ENCODE assay signal across 13 cellular contexts in the genomic region with DNA sequence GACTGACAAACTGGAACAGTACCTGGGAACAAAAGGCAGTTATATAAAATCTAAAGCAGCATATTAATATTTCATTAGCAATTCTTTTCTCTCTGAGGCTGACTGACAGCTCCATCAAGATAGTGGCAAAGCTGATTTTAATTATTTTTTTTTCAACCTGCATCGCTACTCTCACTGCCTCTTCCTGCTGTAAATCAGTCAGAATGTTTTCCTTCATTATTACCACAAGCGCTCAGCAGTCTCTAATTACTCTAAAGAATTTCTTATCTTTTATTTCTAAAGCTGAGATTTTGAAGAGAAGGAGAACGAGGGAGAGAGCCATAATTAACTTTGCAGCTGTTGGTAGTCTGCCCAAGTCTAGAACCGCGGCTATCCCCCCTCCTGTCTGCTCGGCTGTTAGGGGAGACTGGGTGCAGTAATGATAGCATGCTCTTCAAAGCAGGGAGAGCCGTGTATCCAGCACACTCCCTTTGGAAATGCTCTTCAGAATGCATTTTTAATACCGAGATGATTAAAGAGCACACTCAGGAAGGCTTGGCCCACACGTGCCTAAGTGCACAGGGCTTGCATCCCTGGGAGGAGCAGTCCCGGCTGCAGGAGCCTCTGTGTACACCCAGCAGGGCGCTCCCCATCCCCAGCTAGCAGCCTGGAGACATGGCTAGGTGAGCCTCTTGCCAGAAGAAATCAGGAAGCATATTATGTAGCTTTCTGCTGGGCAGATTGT.
DNase-seq lines count a peak whose midpoint lies in the region; ATAC-seq and TF ChIP-seq lines count a peak whose summit lies in the region.
"Had no signal": no experiment of that assay in that cellular context is flagged by ENCODE, and none has a peak within 500 bp of the region (broad histone marks: within the 10 kb centered on the region; RNA-seq: fewer than 3 reads in every experiment).

No MANE protein-coding gene starts in this region.

- H3K9me3 ChIP-seq in body of pancreas = no peaks in the 10 kb centered on the region
- H3K9me3 ChIP-seq: colonic mucosa, upper lobe of left lung had no signal

- 17 to 33% methylated on average over 11 of the region's 11 CpGs for WGBS in body of pancreas, 2 donors

- ATAC-seq in GM18868 (IDR thresholded peaks at IDR 0.05; ENCODE audit: unreplicated experiment) (peak; percentile 28), HG02642 (IDR thresholded peaks at IDR 0.05; ENCODE audit: poor library complexity, unreplicated experiment) (peak; percentile 25), body of pancreas (no peak)
- ATAC-seq: naive thymus-derived CD8-positive, alpha-beta T cell had no signal

- no peak overlapping the region for H3K4me3 ChIP-seq in body of pancreas
- H3K4me3 ChIP-seq: colonic mucosa, upper lobe of left lung had no signal

- TF ChIP-seq CTCF in body of pancreas (IDR thresholded peaks at IDR 0.05) = no peak

- TF ChIP-seq POLR2A in body of pancreas (IDR thresholded peaks at IDR 0.05) = no peak

- H3K36me3 ChIP-seq in body of pancreas (replicated peaks in 1 of 2; ENCODE audit: insufficient read depth in 1 of 2, low read depth in 2 of 2) = no peaks in the 10 kb centered on the region
- H3K36me3 ChIP-seq: colonic mucosa, upper lobe of left lung had no signal

- DNase-seq in NCI-H1417 treated with DMSO at 0.1 percent for 48 hours (lab: John Stamatoyannopoulos, UW) (peak; percentile 22), left kidney (ENCODE audit: low read depth, low spot score) (peak; percentile 76), body of pancreas (no peak), cerebellum (ENCODE audit: low spot score) (no peak)
- no peak for DNase-seq in effector CD8-positive, alpha-beta T cell (lab: John Stamatoyannopoulos, UW)
- DNase-seq in activated CD8-positive, alpha-beta memory T cell treated with anti-CD3 and anti-CD28 coated beads for 24 hours = no peak
- DNase-seq: colonic mucosa; GOT3; naive thymus-derived CD8-positive, alpha-beta T cell; stimulated activated CD4-positive, alpha-beta T cell treated with anti-CD3 and anti-CD28 coated beads, Interleukin-4, amount 100 ng/mL, for 1 hour; upper lobe of left lung had no signal

- no peaks in the 10 kb centered on the region for H3K4me1 ChIP-seq in body of pancreas
- H3K4me1 ChIP-seq: colonic mucosa, upper lobe of left lung had no signal

- no peak overlapping the region for H3K27ac ChIP-seq in body of pancreas
- H3K27ac ChIP-seq: colonic mucosa, upper lobe of left lung had no signal

- no peaks in the 10 kb centered on the region for H3K27me3 ChIP-seq in body of pancreas
- H3K27me3 ChIP-seq: colonic mucosa, upper lobe of left lung had no signal

- intact Hi-C loops in body of pancreas (cut with DNase I) = no loop called here

Comparison
In these comparisons a context has a peak if more than half of its experiments do, and no peak if none do; other contexts are left out.
1. DNase-seq: peak in NCI-H1417 treated with DMSO at 0.1 percent for 48 hours (single experiment) and left kidney (single experiment); none in effector CD8-positive, alpha-beta T cell (single experiment), activated CD8-positive, alpha-beta memory T cell treated with anti-CD3 and anti-CD28 coated beads for 24 hours (single experiment), body of pancreas (0 of 4) and cerebellum (single experiment).